In genomic region chr16:11256657-11257130, GRCh38 we compare ENCODE assay signal across 9 cellular contexts. TPM values are rescaled to one million over a fixed set of nuclear protein-coding genes. Genes with fewer than 3 reads are reported as not detected.
DNase-seq lines count a peak whose midpoint lies in the region; ATAC-seq, FAIRE-seq and TF ChIP-seq lines count a peak whose summit lies in the region.
"Had no signal": no experiment of that assay in that cellular context is flagged by ENCODE, and none has a peak within 500 bp of the region (broad histone marks: within the 10 kb centered on the region; RNA-seq: fewer than 3 reads in every experiment).

No MANE protein-coding gene starts in this region.

- peak overlapping the region; percentile 55; the same call in 1 of the 2 replicates for H2BK20ac ChIP-seq in H1 (ENCODE audit: low read length)

- H3K36me3 ChIP-seq in H1 (ENCODE audit: control insufficient read depth in 2 of 4, insufficient read depth in 4 of 4, low read length in 3 of 4), result peaks cover 0 to 8% (median 5%) of the 10 kb centered on the region in 4 experiments; a peak in 5 of 8 replicates
- H3K36me3 ChIP-seq in mesendoderm (ENCODE audit: control insufficient read depth, insufficient read depth, low read length), result peaks cover 9% of the 10 kb centered on the region

- no peak overlapping the region for H3K27ac ChIP-seq in H1 (ENCODE audit: low read depth, low read length)
- peak overlapping the region; percentile 77 for H3K27ac ChIP-seq in mesendoderm (ENCODE audit: low read depth, low read length)

- peaks cover 0 to 23% (median 8%) of the 10 kb centered on the region in 4 experiments; a peak in 5 of 7 replicates for H3K4me1 ChIP-seq in H1 (replicated peaks in 1 of 4; ENCODE audit: control insufficient read depth in 3 of 4, insufficient read depth in 4 of 4, low read length in 3 of 4)
- H3K4me1 ChIP-seq in mesendoderm (ENCODE audit: control insufficient read depth, low read depth, low read length), result peaks cover 3% of the 10 kb centered on the region

- H2AFZ ChIP-seq in H1 (ENCODE audit: low read length), result peak overlapping the region; percentile 60; the same call in 1 of the 2 replicates

- H3K23ac ChIP-seq in H1 (ENCODE audit: insufficient read length), result no peak overlapping the region
- H3K23ac ChIP-seq in mesendoderm (ENCODE audit: low read length), result peak overlapping the region; percentile 86

- H3K18ac ChIP-seq in H1 (ENCODE audit: extremely low read depth, low read length) (peak overlapping the region; percentile 89; the same call in 1 of the 2 replicates), mesendoderm (ENCODE audit: low read length) (peak overlapping the region; percentile 94)

- WGBS in H1 (ENCODE audit: extremely low coverage in 1 of 2, insufficient coverage in 1 of 2, insufficient read length in 1 of 2, insufficient replicate concordance in 2 of 2, low coverage in 1 of 2, low lambda C conversion rate in 2 of 2, missing lambda C conversion rate in 1 of 2), 2 experiments, result 0% methylated on average over 32 of the region's 32 CpGs; no CpG with 5 or more reads in 1 of the 2 experiments
- no CpG with 5 or more reads among the region's 32 CpGs for WGBS in mesendoderm (ENCODE audit: extremely low coverage, insufficient coverage, low lambda C conversion rate)

- ATAC-seq in HG03139 (IDR thresholded peaks at IDR 0.05; ENCODE audit: unreplicated experiment), result no peak

- FAIRE-seq in H1 (lab: Jason Lieb, UNC), result no peak
- FAIRE-seq: frontal cortex had no signal

- no peak for TF ChIP-seq RAD21 in H1 (IDR thresholded peaks at IDR 0.05 in 1 of 2, conservative IDR thresholded peaks at IDR 0.05 in 1 of 2; ENCODE audit: low read depth in 2 of 2, low read length in 2 of 2)

- peak overlapping the region; percentile 69 for H2BK120ac ChIP-seq in H1 (replicated peaks; ENCODE audit: low read depth, low read length)
- no peak overlapping the region for H2BK120ac ChIP-seq in mesendoderm (ENCODE audit: low read depth, low read length)

- H3K4ac ChIP-seq in H1 (replicated peaks; ENCODE audit: insufficient read length, low read depth, low read length), result peak overlapping the region; percentile 79
- peak overlapping the region; percentile 46 for H3K4ac ChIP-seq in mesendoderm (ENCODE audit: low read depth, low read length)

- H4K5ac ChIP-seq in H1 (ENCODE audit: insufficient read length, low read depth, low read length) (peak overlapping the region; percentile 75), mesendoderm (ENCODE audit: low read length) (no peak overlapping the region)

- H3K4me3 ChIP-seq in H1 (ENCODE audit: extremely low read depth in 1 of 4, insufficient read depth in 2 of 4, low read depth in 3 of 4, low read length in 4 of 4) (peak overlapping the region; percentile 61 to 97 (median 69)), mesendoderm (ENCODE audit: low read length) (peak overlapping the region; percentile 70)

- no peak overlapping the region for H2BK15ac ChIP-seq in H1 (ENCODE audit: low read length)
- no peak overlapping the region for H2BK15ac ChIP-seq in mesendoderm (replicated peaks; ENCODE audit: low read depth)

- H3K79me2 ChIP-seq in H1 (ENCODE audit: control insufficient read depth in 1 of 2, insufficient read depth in 2 of 2, low read length in 2 of 2) (peaks cover 0 to 28% of the 10 kb centered on the region in 2 experiments; a peak in 2 of 4 replicates), mesendoderm (ENCODE audit: control insufficient read depth, insufficient read depth, low read length) (peaks cover 26% of the 10 kb centered on the region)

- POLR2A ChIA-PET in H1 (lab: Charles Lee; ENCODE audit: partially characterized antibody), result interaction anchor here (0.7 to 4.6 kb wide), 48 partner anchors 10 to 311 kb away, joined by 3 to 32 read pairs (median 6); partner anchors contain the start of genes PRM3 and TNP2

- H3K9ac ChIP-seq in H1 (replicated peaks in 1 of 4; ENCODE audit: extremely low read depth in 1 of 4, low read depth in 3 of 4, low read length in 3 of 4) (peak overlapping the region in 3 of 4 experiments; percentile 63 to 72 (median 67); a peak in 5 of 7 replicates), mesendoderm (ENCODE audit: low read length) (peak overlapping the region; percentile 83)

- H4K20me1 ChIP-seq in H1 (replicated peaks in 1 of 2; ENCODE audit: control insufficient read depth in 1 of 2, insufficient read depth in 2 of 2, low read length in 2 of 2), result peaks cover 11 to 20% of the 10 kb centered on the region in 2 experiments

- peak overlapping the region; percentile 93 for H4K91ac ChIP-seq in H1 (replicated peaks; ENCODE audit: insufficient read length, low read length)

- H3K9me3 ChIP-seq in H1 (ENCODE audit: insufficient read depth in 2 of 2, low read depth in 1 of 2, low read length in 1 of 2), result no peaks in the 10 kb centered on the region

- no peak overlapping the region for H3K14ac ChIP-seq in H1 (ENCODE audit: insufficient read length)

- no peaks in the 10 kb centered on the region; a peak in 1 of 7 replicates for H3K27me3 ChIP-seq in H1 (replicated peaks in 1 of 4; ENCODE audit: control insufficient read depth in 3 of 4, extremely low read depth in 1 of 4, insufficient read depth in 3 of 4, low read length in 3 of 4)
- H3K27me3 ChIP-seq in mesendoderm (ENCODE audit: insufficient read depth, low read length, poor library complexity), result no peaks in the 10 kb centered on the region

- H3K56ac ChIP-seq in H1 (replicated peaks; ENCODE audit: insufficient read length, low read depth, low read length), result peak overlapping the region; percentile 75
- H3K56ac ChIP-seq in mesendoderm (ENCODE audit: low read length), result peak overlapping the region; percentile 93

- peak overlapping the region; percentile 68; the same call in 1 of the 2 replicates for H2BK12ac ChIP-seq in H1 (ENCODE audit: low read depth, low read length)

- DNase-seq in NCI-H510A (lab: John Stamatoyannopoulos, UW) (peak; percentile 28), NCI-H510A treated with DMSO at 0.1 percent for 48 hours (lab: John Stamatoyannopoulos, UW) (no peak), UCSD-AML1 (lab: John Stamatoyannopoulos, UW; ENCODE audit: unreplicated experiment) (peak; percentile 73), H1 (ENCODE audit: low read depth in 1 of 2, low spot score in 2 of 2) (no peak), mesendoderm (peak; percentile 67), stromal cell of bone marrow (ENCODE audit: low read depth) (peak; percentile 38), NCI-H1048 (lab: John Stamatoyannopoulos, UW) (no peak)

- H4K8ac ChIP-seq in H1 (ENCODE audit: extremely low read depth, insufficient read depth, low read length) (peak overlapping the region; percentile 88), mesendoderm (ENCODE audit: low read depth, low read length) (peak overlapping the region; percentile 30)

- TF ChIP-seq CTCF in H1 (IDR thresholded peaks at IDR 0.05; ENCODE audit: control extremely low read depth in 1 of 3, insufficient read depth in 1 of 3, low read depth in 1 of 3, low read length in 3 of 3), result no peak

- H2BK5ac ChIP-seq in H1 (ENCODE audit: low read depth, low read length) (peak overlapping the region; percentile 27; the same call in 1 of the 2 replicates), mesendoderm (ENCODE audit: low read length) (peak overlapping the region; percentile 70)

- TF ChIP-seq EP300 in H1 (IDR thresholded peaks at IDR 0.05; ENCODE audit: borderline replicate concordance in 1 of 2, low read depth in 2 of 2, low read length in 2 of 2), result no peak

- CTCF ChIA-PET in H1 (lab: Charles Lee; ENCODE audit: partially characterized antibody), result interaction anchor here (0.7 to 6.8 kb wide), 37 partner anchors 14 to 303 kb away, joined by 3 to 79 read pairs (median 5); partner anchors contain the start of genes PRM3 and TNP2

- H2AK5ac ChIP-seq in H1 (ENCODE audit: low read depth, low read length) (no peak overlapping the region), mesendoderm (ENCODE audit: low read length) (no peak overlapping the region)

- H3K23me2 ChIP-seq in H1 (ENCODE audit: low read depth, low read length), result peaks cover 13% of the 10 kb centered on the region

- H3K79me1 ChIP-seq in H1 (ENCODE audit: low read depth, low read length), result peaks cover 4% of the 10 kb centered on the region; the same call in 1 of the 2 replicates
- peaks cover 12% of the 10 kb centered on the region for H3K79me1 ChIP-seq in mesendoderm (ENCODE audit: low read length)

- peak overlapping the region; percentile 36 to 96 for H3K4me2 ChIP-seq in H1 (ENCODE audit: insufficient read depth in 1 of 2, low read depth in 2 of 2, low read length in 2 of 2)
- H3K4me2 ChIP-seq in mesendoderm (ENCODE audit: low read length), result peak overlapping the region; percentile 73

- no peak for TF ChIP-seq POLR2A in H1 (IDR thresholded peaks at IDR 0.05; ENCODE audit: control extremely low read depth in 1 of 2, low read depth in 2 of 2, low read length in 2 of 2)

RNA-seq across cellular contexts. Expression of gene SOCS1, which starts 0.7 kb away (rescaled TPM):
- 48.9 and 49.8 TPM in 2 replicates for total RNA-seq in H1 (2021; fragmentation: NEBNext Ultra II Directional; extraction: Animal tissue kit (Norgen Biotek cat#: 25700))
- 21.0 and 46.5 TPM in 2 replicates for polyA plus RNA-seq in H1 (2011; rRNA removed)
- 17.0 TPM for polyA plus RNA-seq in H1 (2011; cell fraction: cytosol; rRNA removed)
- polyA plus RNA-seq in H1 (2011; cell fraction: nucleus; rRNA removed), result 36.0 TPM
- polyA plus RNA-seq in H1 (2012, experiment 1 of 2), result 9.9 to 28.9 TPM (median 25.5 TPM) in 4 replicates
- polyA plus RNA-seq in H1 (2012, experiment 2 of 2), result 20.5 TPM
- 83.3 TPM for polyA plus RNA-seq in H1 (2013, experiment 1 of 2)
- 90.5 TPM for polyA plus RNA-seq in H1 (2013, experiment 2 of 2)
- polyA minus RNA-seq in H1 (2011; rRNA and poly(A)+ RNA removed), result 1.7 and 4.1 TPM in 2 replicates
- 22.5 TPM for polyA minus RNA-seq in H1 (2011; cell fraction: cytosol; rRNA and poly(A)+ RNA removed)
- polyA minus RNA-seq in H1 (2011; cell fraction: nucleus; rRNA and poly(A)+ RNA removed), result 60.0 TPM
- polyA plus RNA-seq in mesendoderm (2013, experiment 1 of 2), result 62.9 TPM
- 59.7 TPM for polyA plus RNA-seq in mesendoderm (2013, experiment 2 of 2)

RNA-seq across cellular contexts. Expression of gene TNP2, which starts 12.4 kb away (rescaled TPM):
- total RNA-seq in H1 (2021; fragmentation: NEBNext Ultra II Directional; extraction: Animal tissue kit (Norgen Biotek cat#: 25700)), result not detected in 2 replicates
- not detected in 2 replicates for polyA plus RNA-seq in H1 (2011; rRNA removed)
- not detected for polyA plus RNA-seq in H1 (2011; cell fraction: cytosol; rRNA removed)
- polyA plus RNA-seq in H1 (2011; cell fraction: nucleus; rRNA removed), result not detected
- not detected in 4 replicates for polyA plus RNA-seq in H1 (2012, experiment 1 of 2)
- polyA plus RNA-seq in H1 (2012, experiment 2 of 2), result not detected
- not detected for polyA plus RNA-seq in H1 (2013, experiment 1 of 2)
- not detected for polyA plus RNA-seq in H1 (2013, experiment 2 of 2)
- polyA minus RNA-seq in H1 (2011; rRNA and poly(A)+ RNA removed), result not detected in 2 replicates
- not detected for polyA minus RNA-seq in H1 (2011; cell fraction: cytosol; rRNA and poly(A)+ RNA removed)
- polyA minus RNA-seq in H1 (2011; cell fraction: nucleus; rRNA and poly(A)+ RNA removed), result not detected
- not detected for polyA plus RNA-seq in mesendoderm (2013, experiment 1 of 2)
- not detected for polyA plus RNA-seq in mesendoderm (2013, experiment 2 of 2)
- total RNA-seq: frontal cortex had no signal

RNA-seq across cellular contexts. Expression of gene PRM3, which starts 16.7 kb away (rescaled TPM):
- total RNA-seq in H1 (2021; fragmentation: NEBNext Ultra II Directional; extraction: Animal tissue kit (Norgen Biotek cat#: 25700)), result not detected in 2 replicates
- not detected in 2 replicates for polyA plus RNA-seq in H1 (2011; rRNA removed)
- polyA plus RNA-seq in H1 (2011; cell fraction: cytosol; rRNA removed), result not detected
- polyA plus RNA-seq in H1 (2011; cell fraction: nucleus; rRNA removed), result not detected
- polyA plus RNA-seq in H1 (2012, experiment 1 of 2), result not detected in 4 replicates
- not detected for polyA plus RNA-seq in H1 (2012, experiment 2 of 2)
- polyA plus RNA-seq in H1 (2013, experiment 1 of 2), result not detected
- not detected for polyA plus RNA-seq in H1 (2013, experiment 2 of 2)
- polyA minus RNA-seq in H1 (2011; rRNA and poly(A)+ RNA removed), result not detected in 2 replicates
- not detected for polyA minus RNA-seq in H1 (2011; cell fraction: cytosol; rRNA and poly(A)+ RNA removed)
- polyA minus RNA-seq in H1 (2011; cell fraction: nucleus; rRNA and poly(A)+ RNA removed), result not detected
- not detected for polyA plus RNA-seq in mesendoderm (2013, experiment 1 of 2)
- not detected for polyA plus RNA-seq in mesendoderm (2013, experiment 2 of 2)
- total RNA-seq: frontal cortex had no signal

RNA-seq across cellular contexts. Expression of gene PRM2, which starts 19.6 kb away (rescaled TPM):
- total RNA-seq in H1 (2021; fragmentation: NEBNext Ultra II Directional; extraction: Animal tissue kit (Norgen Biotek cat#: 25700)), result not detected in 2 replicates
- polyA plus RNA-seq in H1 (2011; rRNA removed), result not detected in 2 replicates
- not detected for polyA plus RNA-seq in H1 (2011; cell fraction: cytosol; rRNA removed)
- polyA plus RNA-seq in H1 (2011; cell fraction: nucleus; rRNA removed), result not detected
- not detected in 4 replicates for polyA plus RNA-seq in H1 (2012, experiment 1 of 2)
- polyA plus RNA-seq in H1 (2012, experiment 2 of 2), result not detected
- polyA plus RNA-seq in H1 (2013, experiment 1 of 2), result not detected
- not detected for polyA plus RNA-seq in H1 (2013, experiment 2 of 2)
- polyA minus RNA-seq in H1 (2011; rRNA and poly(A)+ RNA removed), result not detected in 2 replicates
- not detected for polyA minus RNA-seq in H1 (2011; cell fraction: cytosol; rRNA and poly(A)+ RNA removed)
- not detected for polyA minus RNA-seq in H1 (2011; cell fraction: nucleus; rRNA and poly(A)+ RNA removed)
- not detected for polyA plus RNA-seq in mesendoderm (2013, experiment 1 of 2)
- not detected for polyA plus RNA-seq in mesendoderm (2013, experiment 2 of 2)
- total RNA-seq: frontal cortex had no signal

RNA-seq across cellular contexts. Expression of gene PRM1, which starts 24.4 kb away (rescaled TPM):
- total RNA-seq in H1 (2021; fragmentation: NEBNext Ultra II Directional; extraction: Animal tissue kit (Norgen Biotek cat#: 25700)), result 0.82 and 0.92 TPM in 2 replicates
- polyA plus RNA-seq in H1 (2011; rRNA removed), result 0.54 TPM in 1 of 2 replicates, not detected in the other
- polyA plus RNA-seq in H1 (2011; cell fraction: cytosol; rRNA removed), result 0.65 TPM
- polyA plus RNA-seq in H1 (2011; cell fraction: nucleus; rRNA removed), result 0.47 TPM
- polyA plus RNA-seq in H1 (2012, experiment 1 of 2), result 0.60 to 1.1 TPM in 2 of 4 replicates, not detected in the others
- polyA plus RNA-seq in H1 (2012, experiment 2 of 2), result not detected
- 1.3 TPM for polyA plus RNA-seq in H1 (2013, experiment 1 of 2)
- 0.68 TPM for polyA plus RNA-seq in H1 (2013, experiment 2 of 2)
- not detected in 2 replicates for polyA minus RNA-seq in H1 (2011; rRNA and poly(A)+ RNA removed)
- not detected for polyA minus RNA-seq in H1 (2011; cell fraction: cytosol; rRNA and poly(A)+ RNA removed)
- polyA minus RNA-seq in H1 (2011; cell fraction: nucleus; rRNA and poly(A)+ RNA removed), result not detected
- 1.9 TPM for polyA plus RNA-seq in mesendoderm (2013, experiment 1 of 2)
- 2.6 TPM for polyA plus RNA-seq in mesendoderm (2013, experiment 2 of 2)
- total RNA-seq: frontal cortex had no signal

Comparison
In these comparisons a context has a peak if more than half of its experiments do, and no peak if none do; other contexts are left out.
1. DNase-seq: peak in NCI-H510A (single experiment), UCSD-AML1 (single experiment), mesendoderm (single experiment) and stromal cell of bone marrow (single experiment); none in NCI-H510A treated with DMSO at 0.1 percent for 48 hours (single experiment), H1 (0 of 2) and NCI-H1048 (single experiment).